ENCODE assay signal across 8 cellular contexts in the genomic region with DNA sequence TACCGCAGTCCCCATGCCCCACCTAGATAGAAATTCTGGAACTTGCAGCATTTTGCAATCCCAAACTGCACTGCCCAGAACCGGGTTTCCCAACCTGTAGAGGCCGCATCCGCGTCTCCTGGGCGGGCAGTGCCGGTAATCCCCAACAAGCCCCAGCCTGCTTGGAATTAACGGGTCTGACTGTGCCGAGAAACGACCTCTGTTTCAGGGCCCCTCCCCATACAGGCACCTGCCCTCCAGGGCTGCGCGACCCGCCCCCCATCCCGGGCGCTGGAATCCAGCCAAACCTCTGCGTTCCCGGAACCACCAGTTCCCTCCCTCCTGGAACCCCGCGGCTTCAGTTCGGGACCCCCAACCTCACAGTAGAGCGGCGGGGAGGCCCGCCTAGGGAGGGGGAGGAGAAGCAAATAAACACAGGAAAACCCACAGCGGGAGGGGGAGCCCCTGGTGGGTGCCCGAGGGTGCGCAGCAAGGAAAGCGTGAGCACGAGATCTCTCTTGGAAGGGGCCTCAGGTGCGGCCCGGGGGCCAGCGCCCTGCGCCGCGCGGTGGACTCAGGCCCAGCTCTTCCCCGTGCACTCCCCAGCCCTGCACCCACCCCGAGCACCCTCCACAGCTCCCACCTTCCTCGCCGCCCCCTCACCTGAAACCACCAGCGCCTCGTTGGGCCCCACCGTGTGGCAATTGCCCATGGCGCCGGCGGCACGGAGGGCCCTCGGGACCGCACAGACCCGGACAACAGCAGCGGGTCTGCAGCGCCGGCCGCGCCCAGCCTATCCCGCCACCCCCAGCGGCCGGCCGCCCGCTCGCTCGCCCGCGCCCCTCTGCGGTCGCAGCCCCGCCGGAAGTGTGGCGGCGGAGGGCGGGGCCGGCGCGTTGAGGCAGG. TPM values are rescaled to one million over a fixed set of nuclear protein-coding genes. Genes with fewer than 3 reads are reported as not detected.
DNase-seq lines count a peak whose midpoint lies in the region; ATAC-seq and TF ChIP-seq lines count a peak whose summit lies in the region.

A gene with protein sequence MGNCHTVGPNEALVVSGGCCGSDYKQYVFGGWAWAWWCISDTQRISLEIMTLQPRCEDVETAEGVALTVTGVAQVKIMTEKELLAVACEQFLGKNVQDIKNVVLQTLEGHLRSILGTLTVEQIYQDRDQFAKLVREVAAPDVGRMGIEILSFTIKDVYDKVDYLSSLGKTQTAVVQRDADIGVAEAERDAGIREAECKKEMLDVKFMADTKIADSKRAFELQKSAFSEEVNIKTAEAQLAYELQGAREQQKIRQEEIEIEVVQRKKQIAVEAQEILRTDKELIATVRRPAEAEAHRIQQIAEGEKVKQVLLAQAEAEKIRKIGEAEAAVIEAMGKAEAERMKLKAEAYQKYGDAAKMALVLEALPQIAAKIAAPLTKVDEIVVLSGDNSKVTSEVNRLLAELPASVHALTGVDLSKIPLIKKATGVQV (minus strand): TSS at position 850 of the 885 bp plus-strand sequence. CDS start 159 bp downstream, at position 691.

- H3K4me1 ChIP-seq in ES-I3 (ENCODE audit: insufficient read depth, low read length): peaks cover 13% of the 10 kb centered on the region
- H3K4me1 ChIP-seq in SJSA1 (replicated peaks): peaks cover 27% of the 10 kb centered on the region
- H3K4me1 ChIP-seq in ovary (ENCODE audit: insufficient read depth): peaks cover 7% of the 10 kb centered on the region
- peaks cover 0 to 62% (median 44%) of the 10 kb centered on the region in 4 donors for H3K4me1 ChIP-seq in tibial artery

- no peaks in the 10 kb centered on the region for H3K27me3 Mint-ChIP-seq in activated naive CD4-positive, alpha-beta T cell treated with anti-CD3 and anti-CD28 coated beads, Interleukin-2, amount 10 ng/mL, durations not matched to agents 7 days and 5 days

- no peaks in the 10 kb centered on the region for H3K36me3 ChIP-seq in ES-I3 (ENCODE audit: insufficient read depth, low read length)
- peaks cover 12% of the 10 kb centered on the region; the same call in 1 of the 2 replicates for H3K36me3 ChIP-seq in SJSA1
- H3K36me3 ChIP-seq in ovary: no peaks in the 10 kb centered on the region
- no peaks in the 10 kb centered on the region for H3K36me3 ChIP-seq in tibial artery

- peak; percentile 59 for TF ChIP-seq EP300 in ovary (IDR thresholded peaks at IDR 0.05)

- CTCF ChIA-PET in activated naive CD4-positive, alpha-beta T cell treated with anti-CD3 and anti-CD28 coated beads, Interleukin-2, amount 10 ng/mL, durations not matched to agents 7 days and 5 days (lab: Charles Lee): interaction anchor here (0.6 to 8.6 kb wide), 9 partner anchors 36 to 170 kb away, joined by 3 to 47 read pairs (median 6); a partner anchor contains a TSS

- ATAC-seq in GM18873 (IDR thresholded peaks at IDR 0.05; ENCODE audit: low FRiP score, unreplicated experiment): no peak

- H3K9me3 Mint-ChIP-seq in activated naive CD4-positive, alpha-beta T cell treated with anti-CD3 and anti-CD28 coated beads, Interleukin-2, amount 10 ng/mL, durations not matched to agents 7 days and 5 days: no peaks in the 10 kb centered on the region

- H3K9ac ChIP-seq in ES-I3 (ENCODE audit: low read depth, low read length): peak within 1 kb of the TSS; percentile 99

- peaks cover 71% of the 10 kb centered on the region for H3K4me1 Mint-ChIP-seq in activated naive CD4-positive, alpha-beta T cell treated with anti-CD3 and anti-CD28 coated beads, Interleukin-2, amount 10 ng/mL, durations not matched to agents 7 days and 5 days

- DNase-seq in Jurkat, Clone E6-1 (ENCODE audit: low read depth, low spot score): peak; percentile 34
- DNase-seq in SJSA1 (ENCODE audit: low read depth in 1 of 2, low spot score in 2 of 2) (peak in 1 of 2 experiments; percentile 33), glomerular visceral epithelial cell (ENCODE audit: extremely low spot score) (peak; percentile 58), ovary (peak; percentile 57 to 86 (median 76)), tibial artery (peak; percentile 78 to 86)
- DNase-seq in activated naive CD4-positive, alpha-beta T cell treated with anti-CD3 and anti-CD28 coated beads, Interleukin-2, amount 10 ng/mL, durations not matched to agents 7 days and 5 days: peak; percentile 78

- peaks cover 60% of the 10 kb centered on the region for H3K36me3 Mint-ChIP-seq in activated naive CD4-positive, alpha-beta T cell treated with anti-CD3 and anti-CD28 coated beads, Interleukin-2, amount 10 ng/mL, durations not matched to agents 7 days and 5 days

- peak; percentile 60 for TF ChIP-seq POLR2A in ovary (IDR thresholded peaks at IDR 0.05)

- H3K27ac Mint-ChIP-seq in activated naive CD4-positive, alpha-beta T cell treated with anti-CD3 and anti-CD28 coated beads, Interleukin-2, amount 10 ng/mL, durations not matched to agents 7 days and 5 days: peak within 1 kb of the TSS; percentile 95

- TF ChIP-seq CTCF in ovary (IDR thresholded peaks at IDR 0.05) (peak in 1 of 3 donors; percentile 11), tibial artery (IDR thresholded peaks at IDR 0.05) (peak in 1 of 2 experiments; percentile 19)

- H3K4me3 ChIP-seq in Jurkat, Clone E6-1 (ENCODE audit: low read length): peak within 1 kb of the TSS; percentile 77
- H3K4me3 ChIP-seq in SJSA1 (peak within 1 kb of the TSS; percentile 83), ovary (peak within 1 kb of the TSS; percentile 79), tibial artery (peak within 1 kb of the TSS; percentile 81 to 86)

- no peaks in the 10 kb centered on the region for H3K9me3 ChIP-seq in ES-I3 (ENCODE audit: control insufficient read depth, insufficient read depth, low read length)
- peaks cover 7% of the 10 kb centered on the region for H3K9me3 ChIP-seq in SJSA1 (replicated peaks)
- H3K9me3 ChIP-seq in ovary: no peaks in the 10 kb centered on the region
- no peaks in the 10 kb centered on the region for H3K9me3 ChIP-seq in tibial artery

- H3K4me3 Mint-ChIP-seq in activated naive CD4-positive, alpha-beta T cell treated with anti-CD3 and anti-CD28 coated beads, Interleukin-2, amount 10 ng/mL, durations not matched to agents 7 days and 5 days: peak within 1 kb of the TSS; percentile 98

- peak within 1 kb of the TSS; percentile 29; the same call in 1 of the 2 replicates for H3K27ac ChIP-seq in SJSA1
- H3K27ac ChIP-seq in ovary: peak within 1 kb of the TSS; percentile 76 to 88
- H3K27ac ChIP-seq in tibial artery: peak within 1 kb of the TSS; percentile 92 to 94

- intact Hi-C loops in ovary (cut with DNase I): loop anchor here in 1 of 4 donors (10.0 kb wide), 1 partner anchor 172 kb away; a partner anchor contains a TSS
- intact Hi-C loops in tibial artery (cut with DNase I; ENCODE audit: low total_unique reads): loop anchor here (5.0 kb wide), 2 partner anchors 85 to 170 kb away; a partner anchor contains a TSS

- H3K27me3 ChIP-seq in SJSA1 (replicated peaks) (no peaks in the 10 kb centered on the region), ovary (no peaks in the 10 kb centered on the region), tibial artery (no peaks in the 10 kb centered on the region)

- 0 to 1% (median 1%) methylated on average over 41 to 73 of the region's 73 CpGs for WGBS in ovary, 3 donors

RNA-seq across cellular contexts. Expression of the gene that starts here (rescaled TPM):
- polyA plus RNA-seq in Jurkat, Clone E6-1 (2012; ENCODE audit: insufficient read depth, insufficient read length): 92.1 TPM
- total RNA-seq in SJSA1 (2014; rRNA removed; shearing (Covaris generic)): 13.4 and 18.3 TPM in 2 replicates
- 10 to 100 TPM; 29.3 to 82.3 (median 75.0) TPM for total RNA-seq in ovary
- 10 to 100 TPM; 39.3 to 44.7 TPM for polyA plus RNA-seq in ovary

Comparison
In these comparisons a context has a peak if more than half of its experiments do, and no peak if none do; other contexts are left out.
1. H3K27ac ChIP-seq: peak in every context shown above with its lines; median percentile 93 in tibial artery; 82 in ovary; 29 in SJSA1.